1 cellular context compared by ENCODE assay signal in the genomic region with DNA sequence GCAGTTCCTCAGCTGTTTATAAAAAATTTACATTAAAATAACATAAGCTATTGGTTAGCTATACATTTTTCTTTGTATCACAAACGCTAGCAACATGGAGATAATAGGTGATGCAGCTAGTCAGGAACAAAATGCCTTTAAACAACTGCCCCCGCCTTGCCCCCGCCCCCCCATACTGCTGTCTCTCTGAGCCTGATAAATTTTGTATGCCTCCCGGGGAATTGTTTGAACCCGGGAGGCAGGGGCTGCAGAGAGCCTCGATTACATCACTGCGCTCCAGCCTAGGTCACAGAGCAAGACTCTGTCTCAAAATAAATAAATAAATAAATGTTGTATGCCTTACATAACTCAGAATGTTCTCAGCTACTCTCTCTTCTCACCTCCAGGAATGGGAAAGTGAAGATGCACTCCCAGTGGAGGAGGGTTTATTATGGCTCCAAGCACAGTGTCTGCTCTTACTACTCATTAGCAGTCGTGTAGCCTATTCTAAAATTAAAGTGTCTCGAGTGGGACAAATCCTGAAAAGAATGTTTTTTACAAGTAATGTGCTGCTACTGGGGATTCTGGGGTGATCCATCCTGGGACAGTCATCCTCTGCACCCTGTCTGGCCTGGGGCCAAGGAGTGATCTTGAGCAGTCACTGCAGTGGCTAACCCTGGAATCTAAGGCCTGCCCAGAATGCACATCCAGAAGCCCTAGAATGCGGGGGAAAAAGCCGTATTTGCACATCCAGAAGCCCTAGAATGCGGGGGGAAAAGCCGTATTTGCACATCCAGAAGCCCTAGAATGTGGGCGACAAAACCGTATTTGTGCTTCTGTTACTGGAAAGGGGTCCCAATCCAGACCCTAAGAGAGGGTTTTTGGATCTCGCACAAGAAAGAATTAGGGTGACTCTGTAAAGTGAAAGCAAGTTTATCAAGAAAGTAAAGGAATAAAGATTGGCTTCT.
TF ChIP-seq lines count a peak whose summit lies in the region.

No MANE protein-coding gene starts in this region.

TF ChIP-seq in GM23338, 12 proteins besides CTCF, POLR2A, EP300 and RAD21 (continued from another document):
- TF ChIP-seq, protein P1, sequence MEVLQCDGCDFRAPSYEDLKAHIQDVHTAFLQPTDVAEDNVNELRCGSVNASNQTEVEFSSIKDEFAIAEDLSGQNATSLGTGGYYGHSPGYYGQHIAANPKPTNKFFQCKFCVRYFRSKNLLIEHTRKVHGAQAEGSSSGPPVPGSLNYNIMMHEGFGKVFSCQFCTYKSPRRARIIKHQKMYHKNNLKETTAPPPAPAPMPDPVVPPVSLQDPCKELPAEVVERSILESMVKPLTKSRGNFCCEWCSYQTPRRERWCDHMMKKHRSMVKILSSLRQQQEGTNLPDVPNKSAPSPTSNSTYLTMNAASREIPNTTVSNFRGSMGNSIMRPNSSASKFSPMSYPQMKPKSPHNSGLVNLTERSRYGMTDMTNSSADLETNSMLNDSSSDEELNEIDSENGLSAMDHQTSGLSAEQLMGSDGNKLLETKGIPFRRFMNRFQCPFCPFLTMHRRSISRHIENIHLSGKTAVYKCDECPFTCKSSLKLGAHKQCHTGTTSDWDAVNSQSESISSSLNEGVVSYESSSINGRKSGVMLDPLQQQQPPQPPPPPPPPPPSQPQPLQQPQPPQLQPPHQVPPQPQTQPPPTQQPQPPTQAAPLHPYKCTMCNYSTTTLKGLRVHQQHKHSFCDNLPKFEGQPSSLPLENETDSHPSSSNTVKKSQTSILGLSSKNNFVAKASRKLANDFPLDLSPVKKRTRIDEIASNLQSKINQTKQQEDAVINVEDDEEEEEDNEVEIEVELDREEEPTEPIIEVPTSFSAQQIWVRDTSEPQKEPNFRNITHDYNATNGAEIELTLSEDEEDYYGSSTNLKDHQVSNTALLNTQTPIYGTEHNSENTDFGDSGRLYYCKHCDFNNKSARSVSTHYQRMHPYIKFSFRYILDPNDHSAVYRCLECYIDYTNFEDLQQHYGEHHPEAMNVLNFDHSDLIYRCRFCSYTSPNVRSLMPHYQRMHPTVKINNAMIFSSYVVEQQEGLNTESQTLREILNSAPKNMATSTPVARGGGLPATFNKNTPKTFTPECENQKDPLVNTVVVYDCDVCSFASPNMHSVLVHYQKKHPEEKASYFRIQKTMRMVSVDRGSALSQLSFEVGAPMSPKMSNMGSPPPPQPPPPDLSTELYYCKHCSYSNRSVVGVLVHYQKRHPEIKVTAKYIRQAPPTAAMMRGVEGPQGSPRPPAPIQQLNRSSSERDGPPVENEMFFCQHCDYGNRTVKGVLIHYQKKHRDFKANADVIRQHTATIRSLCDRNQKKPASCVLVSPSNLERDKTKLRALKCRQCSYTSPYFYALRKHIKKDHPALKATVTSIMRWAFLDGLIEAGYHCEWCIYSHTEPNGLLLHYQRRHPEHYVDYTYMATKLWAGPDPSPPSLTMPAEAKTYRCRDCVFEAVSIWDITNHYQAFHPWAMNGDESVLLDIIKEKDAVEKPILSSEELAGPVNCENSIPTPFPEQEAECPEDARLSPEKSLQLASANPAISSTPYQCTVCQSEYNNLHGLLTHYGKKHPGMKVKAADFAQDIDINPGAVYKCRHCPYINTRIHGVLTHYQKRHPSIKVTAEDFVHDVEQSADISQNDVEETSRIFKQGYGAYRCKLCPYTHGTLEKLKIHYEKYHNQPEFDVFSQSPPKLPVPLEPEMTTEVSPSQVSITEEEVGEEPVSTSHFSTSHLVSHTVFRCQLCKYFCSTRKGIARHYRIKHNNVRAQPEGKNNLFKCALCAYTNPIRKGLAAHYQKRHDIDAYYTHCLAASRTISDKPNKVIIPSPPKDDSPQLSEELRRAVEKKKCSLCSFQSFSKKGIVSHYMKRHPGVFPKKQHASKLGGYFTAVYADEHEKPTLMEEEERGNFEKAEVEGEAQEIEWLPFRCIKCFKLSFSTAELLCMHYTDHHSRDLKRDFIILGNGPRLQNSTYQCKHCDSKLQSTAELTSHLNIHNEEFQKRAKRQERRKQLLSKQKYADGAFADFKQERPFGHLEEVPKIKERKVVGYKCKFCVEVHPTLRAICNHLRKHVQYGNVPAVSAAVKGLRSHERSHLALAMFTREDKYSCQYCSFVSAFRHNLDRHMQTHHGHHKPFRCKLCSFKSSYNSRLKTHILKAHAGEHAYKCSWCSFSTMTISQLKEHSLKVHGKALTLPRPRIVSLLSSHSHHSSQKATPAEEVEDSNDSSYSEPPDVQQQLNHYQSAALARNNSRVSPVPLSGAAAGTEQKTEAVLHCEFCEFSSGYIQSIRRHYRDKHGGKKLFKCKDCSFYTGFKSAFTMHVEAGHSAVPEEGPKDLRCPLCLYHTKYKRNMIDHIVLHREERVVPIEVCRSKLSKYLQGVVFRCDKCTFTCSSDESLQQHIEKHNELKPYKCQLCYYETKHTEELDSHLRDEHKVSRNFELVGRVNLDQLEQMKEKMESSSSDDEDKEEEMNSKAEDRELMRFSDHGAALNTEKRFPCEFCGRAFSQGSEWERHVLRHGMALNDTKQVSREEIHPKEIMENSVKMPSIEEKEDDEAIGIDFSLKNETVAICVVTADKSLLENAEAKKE (CRISPR knock-in tag; IDR thresholded peaks at IDR 0.05), result no peak
- TF ChIP-seq ZNF114 (CRISPR knock-in tag; IDR thresholded peaks at IDR 0.05) (no peak), JUNB (IDR thresholded peaks at IDR 0.05; ENCODE audit: unreplicated experiment) (no peak), EZH2phosphoT487 (IDR thresholded peaks at IDR 0.05; ENCODE audit: unreplicated experiment) (no peak), EZH2 (IDR thresholded peaks at IDR 0.05; ENCODE audit: low read depth, unreplicated experiment) (no peak), POLR2AphosphoS5 (IDR thresholded peaks at IDR 0.05; ENCODE audit: low read depth) (no peak), NANOG (IDR thresholded peaks at IDR 0.05; ENCODE audit: borderline replicate concordance) (no peak), STAT1 (IDR thresholded peaks at IDR 0.05; ENCODE audit: unreplicated experiment) (no peak), ETS1 (IDR thresholded peaks at IDR 0.05) (no peak)
- TF ChIP-seq, protein P2, sequence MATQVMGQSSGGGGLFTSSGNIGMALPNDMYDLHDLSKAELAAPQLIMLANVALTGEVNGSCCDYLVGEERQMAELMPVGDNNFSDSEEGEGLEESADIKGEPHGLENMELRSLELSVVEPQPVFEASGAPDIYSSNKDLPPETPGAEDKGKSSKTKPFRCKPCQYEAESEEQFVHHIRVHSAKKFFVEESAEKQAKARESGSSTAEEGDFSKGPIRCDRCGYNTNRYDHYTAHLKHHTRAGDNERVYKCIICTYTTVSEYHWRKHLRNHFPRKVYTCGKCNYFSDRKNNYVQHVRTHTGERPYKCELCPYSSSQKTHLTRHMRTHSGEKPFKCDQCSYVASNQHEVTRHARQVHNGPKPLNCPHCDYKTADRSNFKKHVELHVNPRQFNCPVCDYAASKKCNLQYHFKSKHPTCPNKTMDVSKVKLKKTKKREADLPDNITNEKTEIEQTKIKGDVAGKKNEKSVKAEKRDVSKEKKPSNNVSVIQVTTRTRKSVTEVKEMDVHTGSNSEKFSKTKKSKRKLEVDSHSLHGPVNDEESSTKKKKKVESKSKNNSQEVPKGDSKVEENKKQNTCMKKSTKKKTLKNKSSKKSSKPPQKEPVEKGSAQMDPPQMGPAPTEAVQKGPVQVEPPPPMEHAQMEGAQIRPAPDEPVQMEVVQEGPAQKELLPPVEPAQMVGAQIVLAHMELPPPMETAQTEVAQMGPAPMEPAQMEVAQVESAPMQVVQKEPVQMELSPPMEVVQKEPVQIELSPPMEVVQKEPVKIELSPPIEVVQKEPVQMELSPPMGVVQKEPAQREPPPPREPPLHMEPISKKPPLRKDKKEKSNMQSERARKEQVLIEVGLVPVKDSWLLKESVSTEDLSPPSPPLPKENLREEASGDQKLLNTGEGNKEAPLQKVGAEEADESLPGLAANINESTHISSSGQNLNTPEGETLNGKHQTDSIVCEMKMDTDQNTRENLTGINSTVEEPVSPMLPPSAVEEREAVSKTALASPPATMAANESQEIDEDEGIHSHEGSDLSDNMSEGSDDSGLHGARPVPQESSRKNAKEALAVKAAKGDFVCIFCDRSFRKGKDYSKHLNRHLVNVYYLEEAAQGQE (IDR thresholded peaks at IDR 0.05; ENCODE audit: unreplicated experiment), result no peak
